ENCODE assay signal across 1 cellular context in the genomic region with DNA sequence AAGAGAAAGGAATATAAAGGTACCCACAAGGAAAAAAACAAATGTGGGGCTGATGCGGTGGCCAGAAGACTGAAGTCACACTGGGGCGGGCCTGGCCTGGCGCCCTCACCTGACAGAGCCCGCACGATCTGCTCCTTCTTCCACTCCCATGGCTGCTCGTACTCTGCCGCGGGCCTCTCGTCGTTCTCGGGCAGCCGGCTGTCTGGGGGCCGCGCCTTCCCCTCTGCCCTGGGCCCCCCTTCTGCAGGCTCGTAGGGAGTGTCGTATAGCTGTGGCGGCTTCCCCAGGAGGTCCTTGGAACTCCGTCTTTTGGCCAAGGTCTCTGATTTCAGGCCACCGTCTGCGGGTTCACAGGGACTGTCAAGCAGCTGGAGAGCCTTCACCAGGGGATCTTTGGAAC.
TF ChIP-seq lines count a peak whose summit lies in the region.

No MANE protein-coding gene starts in this region.

TF ChIP-seq in K562, 482 proteins besides CTCF, POLR2A, EP300 and RAD21:
- TF ChIP-seq PRMT5 (CRISPR knock-in tag; IDR thresholded peaks at IDR 0.05), result no peak
- no peak for TF ChIP-seq ZNF639 (CRISPR knock-in tag; conservative IDR thresholded peaks at IDR 0.05 in 1 of 2, IDR thresholded peaks at IDR 0.05 in 1 of 2)
- TF ChIP-seq NCOR1 (IDR thresholded peaks at IDR 0.05), result no peak
- TF ChIP-seq TAL1 (IDR thresholded peaks at IDR 0.05), result no peak
TF ChIP-seq in K562: peak in this region for 0.
